8 cellular contexts compared by ENCODE assay signal in genomic region chr3:150370129-150370602, GRCh38. TPM values are rescaled to one million over a fixed set of nuclear protein-coding genes. Genes with fewer than 3 reads are reported as not detected.
DNase-seq lines count a peak whose midpoint lies in the region; ATAC-seq and TF ChIP-seq lines count a peak whose summit lies in the region.

No MANE protein-coding gene starts in this region.

- TF ChIP-seq CTCF in mammary epithelial cell (conservative IDR thresholded peaks at IDR 0.05 in 1 of 2, IDR thresholded peaks at IDR 0.05 in 1 of 2; ENCODE audit: extremely low read depth in 1 of 2, insufficient read depth in 1 of 2, low read depth in 1 of 2, low read length in 2 of 2) = peak; percentile 7 to 36
- TF ChIP-seq CTCF in kidney epithelial cell (IDR thresholded peaks at IDR 0.05; ENCODE audit: insufficient read depth, low read length, poor library complexity, severe bottlenecking) = peak; percentile 26
- peak in 2 of 5 experiments; percentile 12 to 21 for TF ChIP-seq CTCF in tibial nerve (IDR thresholded peaks at IDR 0.05)

- H3K4me3 ChIP-seq in HUES48 (ENCODE audit: low read depth, low read length) = peak overlapping the region; percentile 38
- H3K4me3 ChIP-seq in mammary epithelial cell (replicated peaks in 1 of 3; ENCODE audit: insufficient read depth in 1 of 3, low read depth in 2 of 3, low read length in 3 of 3) = peak overlapping the region; percentile 35 to 57 (median 44)
- peak overlapping the region; percentile 52 for H3K4me3 ChIP-seq in kidney epithelial cell (ENCODE audit: low read depth, low read length)
- H3K4me3 ChIP-seq in tibial nerve = peak overlapping the region in 3 of 4 donors; percentile 11 to 35 (median 23)

- in situ Hi-C loops in mammary epithelial cell (cut with MboI; ENCODE audit: low sequenced_read_pairs in 2 of 2) = loop anchor here in 1 of 2 donors (5.0 kb wide), 1 partner anchor 37 kb away; the partner anchor contains the start of gene TSC22D2

- H2AFZ ChIP-seq in mammary epithelial cell (ENCODE audit: low read depth, low read length) = peak overlapping the region; percentile 74

- CTCF ChIA-PET in mammary epithelial cell (lab: Charles Lee; ENCODE audit: low non-redundant PET) = no interaction called here

- H3K36me3 ChIP-seq in HUES48 (ENCODE audit: control insufficient read depth, insufficient read depth, low read length) (no peaks in the 10 kb centered on the region), mammary epithelial cell (ENCODE audit: insufficient read depth, low read length) (no peaks in the 10 kb centered on the region), kidney epithelial cell (ENCODE audit: control insufficient read depth, insufficient read depth, low read length) (no peaks in the 10 kb centered on the region), tibial nerve (no peaks in the 10 kb centered on the region)

- peak overlapping the region; percentile 81 for H3K4me2 ChIP-seq in mammary epithelial cell (ENCODE audit: insufficient read depth, low read depth, low read length)

- intact Hi-C loops in mammary epithelial cell (cut with micrococcal nuclease) = loop anchor here (1.0 to 2.0 kb wide), 5 partner anchors 25 to 132 kb away; no protein-coding TSS in a partner anchor

- H3K9me3 ChIP-seq in HUES48 (ENCODE audit: control insufficient read depth, insufficient read depth, low read length) = no peaks in the 10 kb centered on the region
- H3K9me3 ChIP-seq in mammary epithelial cell (replicated peaks; ENCODE audit: insufficient read depth, low read length) = no peaks in the 10 kb centered on the region
- H3K9me3 ChIP-seq in tibial nerve = no peaks in the 10 kb centered on the region

- TF ChIP-seq EP300 in tibial nerve (IDR thresholded peaks at IDR 0.05) = peak in 1 of 2 donors; percentile 35

- peak overlapping the region; percentile 69 for H3K27ac ChIP-seq in HUES48 (ENCODE audit: low read depth, low read length)
- H3K27ac ChIP-seq in mammary epithelial cell (ENCODE audit: insufficient read depth, low read depth, low read length) = peak overlapping the region; percentile 96
- H3K27ac ChIP-seq in tibial nerve = peak overlapping the region in 3 of 4 donors; percentile 73 to 88 (median 87)

- dilution Hi-C loops in mammary epithelial cell (cut with HindIII; ENCODE audit: low sequenced_read_pairs) = no loop called here

- ATAC-seq in GM18517 (IDR thresholded peaks at IDR 0.05; ENCODE audit: unreplicated experiment) (no peak), HG03521 (IDR thresholded peaks at IDR 0.05; ENCODE audit: unreplicated experiment) (no peak)

- no peak for TF ChIP-seq POLR2A in tibial nerve (IDR thresholded peaks at IDR 0.05)

- H3K4me1 ChIP-seq in HUES48 (ENCODE audit: control insufficient read depth, insufficient read depth, low read length) (peaks cover 33% of the 10 kb centered on the region), mammary epithelial cell (ENCODE audit: insufficient read depth, low read length) (peaks cover 27% of the 10 kb centered on the region), tibial nerve (peaks cover 0 to 37% (median 6%) of the 10 kb centered on the region in 4 donors)

- DNase-seq in mammary epithelial cell (peak; percentile 96), kidney epithelial cell (ENCODE audit: low read depth) (peak; percentile 94), tibial nerve (ENCODE audit: low spot score in 2 of 2) (peak in 1 of 2 donors; percentile 43), NCI-H146 (lab: John Stamatoyannopoulos, UW) (no peak), DMS114 treated with DMSO at 0.1 percent for 48 hours (lab: John Stamatoyannopoulos, UW; ENCODE audit: unreplicated experiment) (no peak)

- H3K9ac ChIP-seq in HUES48 (ENCODE audit: low read depth, low read length) = peak overlapping the region; percentile 37; the same call in 1 of the 2 replicates
- H3K9ac ChIP-seq in mammary epithelial cell (ENCODE audit: insufficient read depth, low read length) = peak overlapping the region; percentile 88

- peaks cover 7% of the 10 kb centered on the region for H3K79me2 ChIP-seq in mammary epithelial cell (ENCODE audit: insufficient read depth, low read length)

- H3K27me3 ChIP-seq in HUES48 (ENCODE audit: control insufficient read depth, insufficient read depth, low read length) (no peaks in the 10 kb centered on the region), mammary epithelial cell (ENCODE audit: insufficient read depth, low read length) (no peaks in the 10 kb centered on the region), kidney epithelial cell (ENCODE audit: control insufficient read depth, insufficient read depth, low read length) (no peaks in the 10 kb centered on the region), tibial nerve (no peaks in the 10 kb centered on the region)

- no TSS peak for BruUV-seq in mammary epithelial cell (replicated peaks; lab: Mats Ljungman, UMichigan)

- WGBS in mammary epithelial cell (ENCODE audit: low coverage, missing lambda C conversion rate) = 0% methylated on average over 4 of the region's 4 CpGs
- 9 to 10% methylated on average over 4 of the region's 4 CpGs for WGBS in tibial nerve, 2 donors

- H4K20me1 ChIP-seq in mammary epithelial cell (ENCODE audit: insufficient read depth, low read length) = no peaks in the 10 kb centered on the region

RNA-seq across cellular contexts. Expression of gene TSC22D2, which starts 37.9 kb away (rescaled TPM):
- total RNA-seq in mammary epithelial cell = 10 to 100 TPM; 16.3 to 38.8 TPM
- 8.3 TPM for polyA plus RNA-seq in mammary epithelial cell
- polyA minus RNA-seq in mammary epithelial cell = 34.7 TPM
- 13.3 and 16.8 TPM in 2 replicates for total RNA-seq in kidney epithelial cell
- 10 to 100 TPM; 12.5 to 15.9 (median 14.6) TPM for total RNA-seq in tibial nerve

Comparison
In these comparisons a context has a peak if more than half of its experiments do, and no peak if none do; other contexts are left out.
1. DNase-seq: peak in mammary epithelial cell (single experiment) and kidney epithelial cell (single experiment); none in NCI-H146 (single experiment) and DMS114 treated with DMSO at 0.1 percent for 48 hours (single experiment).
2. Peak in every context shown above with its lines, with median percentiles within 50 percentile points of each other: H3K27ac ChIP-seq and H3K4me3 ChIP-seq.